In genomic region chr17:78126895-78127239, GRCh38 we compare ENCODE assay signal across 10 cellular contexts. TPM values are rescaled to one million over a fixed set of nuclear protein-coding genes. Genes with fewer than 3 reads are reported as not detected.
DNase-seq lines count a peak whose midpoint lies in the region; TF ChIP-seq lines count a peak whose summit lies in the region.
"Had no signal": no experiment of that assay in that cellular context is flagged by ENCODE, and none has a peak within 500 bp of the region (broad histone marks: within the 10 kb centered on the region; RNA-seq: fewer than 3 reads in every experiment).

No MANE protein-coding gene starts in this region.

- peak overlapping the region; percentile 88 for H3K4me3 Mint-ChIP-seq in activated CD4-positive, alpha-beta T cell treated with anti-CD3 and anti-CD28 coated beads, Interleukin-2, amount 10 ng/mL, durations not matched to agents 7 days and 5 days
- H3K4me3 Mint-ChIP-seq in activated naive CD8-positive, alpha-beta T cell treated with anti-CD3 and anti-CD28 coated beads for 36 hours = peak overlapping the region; percentile 90

- H3K9me3 ChIP-seq in liver (ENCODE audit: control insufficient read depth in 4 of 4, low read length in 3 of 4) = no peaks in the 10 kb centered on the region
- H3K9me3 ChIP-seq in suprapubic skin = no peaks in the 10 kb centered on the region

- H3K27ac Mint-ChIP-seq in activated CD4-positive, alpha-beta T cell treated with anti-CD3 and anti-CD28 coated beads, Interleukin-2, amount 10 ng/mL, durations not matched to agents 7 days and 5 days = peak overlapping the region; percentile 86
- peak overlapping the region; percentile 86 for H3K27ac Mint-ChIP-seq in activated naive CD8-positive, alpha-beta T cell treated with anti-CD3 and anti-CD28 coated beads for 36 hours

- no peaks in the 10 kb centered on the region for H3K9me3 Mint-ChIP-seq in activated CD4-positive, alpha-beta T cell treated with anti-CD3 and anti-CD28 coated beads, Interleukin-2, amount 10 ng/mL, durations not matched to agents 7 days and 5 days
- H3K9me3 Mint-ChIP-seq in activated naive CD8-positive, alpha-beta T cell treated with anti-CD3 and anti-CD28 coated beads for 36 hours = no peaks in the 10 kb centered on the region

- no peak for TF ChIP-seq POLR2A in suprapubic skin (IDR thresholded peaks at IDR 0.05)

- H3K27me3 Mint-ChIP-seq in activated CD4-positive, alpha-beta T cell treated with anti-CD3 and anti-CD28 coated beads, Interleukin-2, amount 10 ng/mL, durations not matched to agents 7 days and 5 days = no peaks in the 10 kb centered on the region
- H3K27me3 Mint-ChIP-seq in activated naive CD8-positive, alpha-beta T cell treated with anti-CD3 and anti-CD28 coated beads for 36 hours = no peaks in the 10 kb centered on the region

- H3K27me3 ChIP-seq in liver (ENCODE audit: control insufficient read depth in 4 of 4, insufficient read depth in 4 of 4, low read length in 3 of 4) (no peaks in the 10 kb centered on the region), suprapubic skin (no peaks in the 10 kb centered on the region)

- CTCF ChIA-PET in activated CD4-positive, alpha-beta T cell treated with anti-CD3 and anti-CD28 coated beads, Interleukin-2, amount 10 ng/mL, durations not matched to agents 7 days and 5 days (lab: Charles Lee) = interaction anchor here (1.3 to 10.2 kb wide), 5 partner anchors 10 to 57 kb away, joined by 4 to 118 read pairs (median 6); no protein-coding TSS in a partner anchor

- peaks cover 50% of the 10 kb centered on the region for H3K36me3 Mint-ChIP-seq in activated CD4-positive, alpha-beta T cell treated with anti-CD3 and anti-CD28 coated beads, Interleukin-2, amount 10 ng/mL, durations not matched to agents 7 days and 5 days (ENCODE audit: low read depth)
- H3K36me3 Mint-ChIP-seq in activated naive CD8-positive, alpha-beta T cell treated with anti-CD3 and anti-CD28 coated beads for 36 hours = peaks cover 41% of the 10 kb centered on the region

- no peak for TF ChIP-seq EP300 in suprapubic skin (IDR thresholded peaks at IDR 0.05)

- no peak for TF ChIP-seq CTCF in liver (IDR thresholded peaks at IDR 0.05; ENCODE audit: low read depth, low read length, missing input control)
- no peak for TF ChIP-seq CTCF in suprapubic skin (IDR thresholded peaks at IDR 0.05)

- H3K27ac ChIP-seq in liver (ENCODE audit: low read depth in 1 of 2, low read length in 2 of 2) (peak overlapping the region; percentile 80 to 81), suprapubic skin (peak overlapping the region; percentile 89)

- peaks cover 3 to 37% (median 15%) of the 10 kb centered on the region in 4 donors for H3K4me1 ChIP-seq in liver (ENCODE audit: control insufficient read depth in 4 of 4, insufficient read depth in 4 of 4, low read length in 3 of 4)
- H3K4me1 ChIP-seq in suprapubic skin = peaks cover 75% of the 10 kb centered on the region

- POLR2A ChIA-PET in activated CD4-positive, alpha-beta T cell treated with anti-CD3 and anti-CD28 coated beads, Interleukin-2, amount 10 ng/mL, durations not matched to agents 7 days and 5 days (lab: Charles Lee) = interaction anchor here (0.9 kb wide), 1 partner anchor 11 kb away, joined by 4 read pairs; no protein-coding TSS in a partner anchor

- H3K4me3 ChIP-seq in liver (ENCODE audit: low read depth in 1 of 3, low read length in 3 of 3) (no peak overlapping the region), suprapubic skin (peak overlapping the region; percentile 69)

- H3K9ac ChIP-seq in liver (ENCODE audit: low read depth in 1 of 2, low read length in 2 of 2) = no peak overlapping the region

- TF ChIP-seq RAD21 in liver (IDR thresholded peaks at IDR 0.05) = no peak

- 63% methylated on average over 6 of the region's 6 CpGs for WGBS in liver
- WGBS in suprapubic skin = 70% methylated on average over 4 of the region's 6 CpGs

- DNase-seq in activated CD4-positive, alpha-beta T cell treated with anti-CD3 and anti-CD28 coated beads, Interleukin-2, amount 10 ng/mL, durations not matched to agents 7 days and 5 days = no peak
- DNase-seq in activated CD4-positive, alpha-beta T cell treated with anti-CD3 and anti-CD28 coated beads for 1 hour = no peak
- DNase-seq in activated naive CD8-positive, alpha-beta T cell treated with anti-CD3 and anti-CD28 coated beads for 36 hours = no peak
- DNase-seq in suprapubic skin (ENCODE audit: low spot score in 2 of 2) (no peak), LoVo (ENCODE audit: low spot score) (no peak), glomerular visceral epithelial cell (ENCODE audit: extremely low spot score) (no peak)
- no peak for DNase-seq in activated CD4-positive, alpha-beta T cell treated with anti-CD3 and anti-CD28 coated beads, Interleukin-2, amount 50 U/mL, for 4 hours

- peaks cover 55% of the 10 kb centered on the region for H3K4me1 Mint-ChIP-seq in activated CD4-positive, alpha-beta T cell treated with anti-CD3 and anti-CD28 coated beads, Interleukin-2, amount 10 ng/mL, durations not matched to agents 7 days and 5 days
- H3K4me1 Mint-ChIP-seq in activated naive CD8-positive, alpha-beta T cell treated with anti-CD3 and anti-CD28 coated beads for 36 hours = peaks cover 50% of the 10 kb centered on the region

- H3K36me3 ChIP-seq in liver (ENCODE audit: control insufficient read depth in 4 of 4, insufficient read depth in 3 of 4, low read depth in 1 of 4, low read length in 3 of 4) (peaks cover 0 to 3% (median 0%) of the 10 kb centered on the region in 4 donors), suprapubic skin (peaks cover 39% of the 10 kb centered on the region)

TF ChIP-seq in liver, 16 proteins besides CTCF, POLR2A, EP300 and RAD21:
- no peak for TF ChIP-seq SP1 (IDR thresholded peaks at IDR 0.05)

RNA-seq across cellular contexts. Expression of gene TMC6, which starts 1.7 kb away (rescaled TPM):
- total RNA-seq in activated CD4-positive, alpha-beta T cell treated with anti-CD3 and anti-CD28 coated beads, Interleukin-2, amount 10 ng/mL, durations not matched to agents 7 days and 5 days = 100 to 1,000 TPM; 414 to 438 TPM
- total RNA-seq in activated naive CD8-positive, alpha-beta T cell treated with anti-CD3 and anti-CD28 coated beads for 36 hours = 100 to 1,000 TPM; 119 to 125 TPM
- total RNA-seq in liver = 10 to 100 TPM; 18.3 to 61.9 TPM
- 1 to 10 TPM; 7.7 to 8.4 TPM for polyA plus RNA-seq in liver
- 10 to 100 TPM; 27.9 to 48.8 (median 32.0) TPM for total RNA-seq in suprapubic skin

RNA-seq across cellular contexts. Expression of gene TMC8, which starts 3.7 kb away (rescaled TPM):
- 100 to 1,000 TPM; 331 to 364 TPM for total RNA-seq in activated CD4-positive, alpha-beta T cell treated with anti-CD3 and anti-CD28 coated beads, Interleukin-2, amount 10 ng/mL, durations not matched to agents 7 days and 5 days
- total RNA-seq in activated naive CD8-positive, alpha-beta T cell treated with anti-CD3 and anti-CD28 coated beads for 36 hours = 100 to 1,000 TPM; 133 to 136 TPM
- total RNA-seq in liver (10 to 100 TPM in 1 of 2 donors, 1 to 10 TPM in 1; 7.9 to 14.5 TPM), suprapubic skin (1 to 10 TPM in 2 of 4 donors, under 1 TPM in 2; 0.36 to 6.4 (median 1.8) TPM)
- polyA plus RNA-seq in liver = 1 to 10 TPM; 1.3 to 2.2 TPM

RNA-seq across cellular contexts. Expression of gene C17orf99, which starts 19.3 kb away (rescaled TPM):
- not detected for total RNA-seq in activated CD4-positive, alpha-beta T cell treated with anti-CD3 and anti-CD28 coated beads, Interleukin-2, amount 10 ng/mL, durations not matched to agents 7 days and 5 days
- total RNA-seq in activated naive CD8-positive, alpha-beta T cell treated with anti-CD3 and anti-CD28 coated beads for 36 hours = not detected
- total RNA-seq in liver = 10 to 100 TPM in 1 of 2 donors, not detected in 1; 98.3 TPM
- not detected for polyA plus RNA-seq in liver
- total RNA-seq in suprapubic skin = 1 to 10 TPM in 3 of 4 donors, not detected in 1; 1.4 to 2.7 (median 2.1) TPM
- total RNA-seq: glomerular endothelial cell, NCI-H460 had no signal

RNA-seq across cellular contexts. Expression of gene SYNGR2, which starts 41.5 kb away (rescaled TPM):
- 10 to 100 TPM; 49.7 to 57.6 TPM for total RNA-seq in activated CD4-positive, alpha-beta T cell treated with anti-CD3 and anti-CD28 coated beads, Interleukin-2, amount 10 ng/mL, durations not matched to agents 7 days and 5 days
- 100 to 1,000 TPM; 126 to 127 TPM for total RNA-seq in activated naive CD8-positive, alpha-beta T cell treated with anti-CD3 and anti-CD28 coated beads for 36 hours
- 10 to 100 TPM; 27.9 to 33.6 TPM for total RNA-seq in liver
- 10 to 100 TPM; 76.8 to 84.7 TPM for polyA plus RNA-seq in liver
- total RNA-seq in suprapubic skin = 100 to 1,000 TPM; 127 to 139 (median 133) TPM

RNA-seq across cellular contexts. Expression of gene TK1, which starts 60.0 kb away (rescaled TPM):
- 100 to 1,000 TPM; 121 to 136 TPM for total RNA-seq in activated CD4-positive, alpha-beta T cell treated with anti-CD3 and anti-CD28 coated beads, Interleukin-2, amount 10 ng/mL, durations not matched to agents 7 days and 5 days
- total RNA-seq in activated naive CD8-positive, alpha-beta T cell treated with anti-CD3 and anti-CD28 coated beads for 36 hours = 100 to 1,000 TPM; 144 to 150 TPM
- total RNA-seq in liver = 10 to 100 TPM in 1 of 2 donors, under 1 TPM in 1; 0.84 to 97.6 TPM
- 10 to 100 TPM in 1 of 2 donors, 1 to 10 TPM in 1; 5.9 to 14.2 TPM for polyA plus RNA-seq in liver
- total RNA-seq in suprapubic skin = 1 to 10 TPM; 1.0 to 9.1 (median 7.0) TPM

Comparison
In these comparisons a context has a peak if more than half of its experiments do, and no peak if none do; other contexts are left out.
1. RNA of gene TMC8, which starts 3.7 kb away (total RNA-seq): 331 to 364 TPM in activated CD4-positive, alpha-beta T cell treated with anti-CD3 and anti-CD28 coated beads, Interleukin-2, amount 10 ng/mL, durations not matched to agents 7 days and 5 days and 133 to 136 TPM in activated naive CD8-positive, alpha-beta T cell treated with anti-CD3 and anti-CD28 coated beads for 36 hours; 7.9 to 14.5 TPM in liver and 0.36 to 6.4 TPM in suprapubic skin; every median in the first group is over 4 times any median in the second.